27 cellular contexts compared by ENCODE assay signal in genomic region chr3:7646851-7647250, GRCh38.
"Had no signal": no experiment of that assay in that cellular context is flagged by ENCODE, and none has a peak within 500 bp of the region (broad histone marks: within the 10 kb centered on the region; RNA-seq: fewer than 3 reads in every experiment).

No MANE protein-coding gene starts in this region.

- H2AFZ ChIP-seq: hepatocyte had no signal

- H3K27me3 ChIP-seq: colonic mucosa, esophagus muscularis mucosa, foreskin keratinocyte, gastroesophageal sphincter, heart left ventricle, hepatocyte, neutrophil, pancreas, sigmoid colon, spleen, suprapubic skin, transverse colon, upper lobe of right lung, uterus had no signal

- ATAC-seq: foreskin keratinocyte; gastroesophageal sphincter; mucosa of descending colon; natural killer cell treated with Interleukin-12 subunit alpha and Interleukin-12 subunit beta and Interleukin-15 and Interleukin-18, amount 100 ng/mL, for 72 hours; pancreas; stimulated activated naive CD8-positive, alpha-beta T cell treated with anti-CD3 and anti-CD28 coated beads, Interleukin-15, amount 100 ng/mL, for 72 hours had no signal

- H3K9me3 ChIP-seq: colonic mucosa, esophagus muscularis mucosa, gastroesophageal sphincter, heart left ventricle, mucosa of descending colon, neutrophil, pancreas, sigmoid colon, spleen, suprapubic skin, transverse colon, upper lobe of right lung, uterus had no signal

- DNase-seq: colonic mucosa; dermis blood vessel endothelial cell; effector memory CD4-positive, alpha-beta T cell; foreskin keratinocyte; heart left ventricle; kidney; mesenchymal stem cell; mucosa of descending colon; naive B cell; pancreas; retina; sigmoid colon; spleen; stimulated activated CD4-positive, alpha-beta T cell treated with anti-CD3 and anti-CD28 coated beads, Interleukin-4, amount 100 ng/mL, for 1 hour; stimulated activated CD8-positive, alpha-beta memory T cell treated with anti-CD3 and anti-CD28 coated beads, Interleukin-4, amount 100 ng/mL, for 48 hours; stimulated activated naive CD4-positive, alpha-beta T cell; stimulated activated naive CD8-positive, alpha-beta T cell treated with anti-CD3 and anti-CD28 coated beads, Interleukin-15, amount 100 ng/mL, for 72 hours; transverse colon; upper lobe of right lung; uterus had no signal

- H3K4me1 ChIP-seq: colonic mucosa, esophagus muscularis mucosa, foreskin keratinocyte, gastroesophageal sphincter, heart left ventricle, pancreas, sigmoid colon, spleen, suprapubic skin, transverse colon, upper lobe of right lung, uterus had no signal

- FAIRE-seq: endothelial cell of umbilical vein, kidney, pancreas had no signal

- H3K4me2 ChIP-seq: hepatocyte had no signal

- H3K4me3 ChIP-seq: colonic mucosa, esophagus muscularis mucosa, gastroesophageal sphincter, heart left ventricle, hepatocyte, mucosa of descending colon, pancreas, sigmoid colon, spleen, suprapubic skin, transverse colon, upper lobe of right lung, uterus had no signal

- H3K79me2 ChIP-seq: hepatocyte had no signal

- H3K27ac ChIP-seq: colonic mucosa, esophagus muscularis mucosa, foreskin keratinocyte, gastroesophageal sphincter, heart left ventricle, hepatocyte, neutrophil, pancreas, sigmoid colon, spleen, suprapubic skin, transverse colon, upper lobe of right lung, uterus had no signal

- H3K36me3 ChIP-seq: colonic mucosa, esophagus muscularis mucosa, gastroesophageal sphincter, heart left ventricle, neutrophil, pancreas, sigmoid colon, spleen, suprapubic skin, transverse colon, upper lobe of right lung, uterus had no signal
